Comparison of ENCODE assay signal across 12 cellular contexts in genomic region chr7:14446829-14447228, GRCh38.
A peak's percentile ranks its signal among the peaks of the same experiment; 100 is the strongest.
DNase-seq lines count a peak whose midpoint lies in the region; ATAC-seq and TF ChIP-seq lines count a peak whose summit lies in the region.
"Had no signal": no experiment of that assay in that cellular context is flagged by ENCODE, and none has a peak within 500 bp of the region (broad histone marks: within the 10 kb centered on the region; RNA-seq: fewer than 3 reads in every experiment).

No MANE protein-coding gene starts in this region.

- H3K9ac ChIP-seq in MM.1S (ENCODE audit: low read length), result no peak overlapping the region

- H3K27ac Mint-ChIP-seq in stimulated activated effector memory CD8-positive, alpha-beta T cell treated with anti-CD3 and anti-CD28 coated beads, Interleukin-12 subunit alpha, Interleukin-12 subunit beta, amount 100 ng/mL, for 72 hours, result no peak overlapping the region
- H3K27ac Mint-ChIP-seq: dendritic cell treated with granulocyte-macrophage colony-stimulating factor and Interleukin-4, amounts not matched to agents 40 ng/mL and 50 ng/mL, for 4 days; HFFc6 had no signal

- DNase-seq in MM.1S (peak; percentile 90), gastrocnemius medialis (no peak), NCI-H774 (lab: John Stamatoyannopoulos, UW) (no peak)
- no peak for DNase-seq in stimulated activated effector memory CD8-positive, alpha-beta T cell treated with anti-CD3 and anti-CD28 coated beads, Interleukin-12 subunit alpha, Interleukin-12 subunit beta, amount 100 ng/mL, for 72 hours (ENCODE audit: low spot score in 2 of 2)
- no peak for DNase-seq in activated CD4-positive, alpha-beta T cell treated with anti-CD3 and anti-CD28 coated beads for 1 hour
- DNase-seq: HFFc6, MV-4-11, nucleus accumbens had no signal

- H3K9me2 ChIP-seq in MM.1S (replicated peaks; ENCODE audit: insufficient read depth, low read length), result no peaks in the 10 kb centered on the region

- H3K4me1 ChIP-seq in MM.1S (ENCODE audit: low read length) (peaks cover 11% of the 10 kb centered on the region), gastrocnemius medialis (no peaks in the 10 kb centered on the region)

- H3K9me3 ChIP-seq in MM.1S (replicated peaks; ENCODE audit: insufficient read depth, low read length) (no peaks in the 10 kb centered on the region), gastrocnemius medialis (no peaks in the 10 kb centered on the region)
- H3K9me3 ChIP-seq: thoracic aorta had no signal

- TF ChIP-seq CTCF in MM.1S (IDR thresholded peaks at IDR 0.05; ENCODE audit: low read length), result peak; percentile 37
- no peak for TF ChIP-seq CTCF in gastrocnemius medialis (IDR thresholded peaks at IDR 0.05 in 4 of 5, conservative IDR thresholded peaks at IDR 0.05 in 1 of 5)

- H3K4me1 Mint-ChIP-seq in stimulated activated effector memory CD8-positive, alpha-beta T cell treated with anti-CD3 and anti-CD28 coated beads, Interleukin-12 subunit alpha, Interleukin-12 subunit beta, amount 100 ng/mL, for 72 hours, result peaks cover 6% of the 10 kb centered on the region

- H3K27me3 ChIP-seq in MM.1S (replicated peaks; ENCODE audit: insufficient read depth, low read length) (no peaks in the 10 kb centered on the region), gastrocnemius medialis (no peaks in the 10 kb centered on the region)

- H3K36me3 ChIP-seq in MM.1S (replicated peaks; ENCODE audit: insufficient read depth, low read length) (no peaks in the 10 kb centered on the region), gastrocnemius medialis (no peaks in the 10 kb centered on the region)
- H3K36me3 ChIP-seq: thoracic aorta had no signal

- ATAC-seq in GM19351 (IDR thresholded peaks at IDR 0.05; ENCODE audit: unreplicated experiment), result peak; percentile 74
- peak; percentile 70 for ATAC-seq in HG02642 (IDR thresholded peaks at IDR 0.05; ENCODE audit: poor library complexity, unreplicated experiment)
- peak; percentile 81 for ATAC-seq in stimulated activated effector memory CD8-positive, alpha-beta T cell treated with anti-CD3 and anti-CD28 coated beads, Interleukin-12 subunit alpha, Interleukin-12 subunit beta, amount 100 ng/mL, for 72 hours
- ATAC-seq in gastrocnemius medialis, result no peak

- peaks cover 5% of the 10 kb centered on the region for H3F3A ChIP-seq in MM.1S (ENCODE audit: insufficient read depth, low read length)

- intact Hi-C loops in gastrocnemius medialis (cut with DNase I; ENCODE audit: low total_unique reads), result no loop called here

- in situ Hi-C loops in gastrocnemius medialis (cut with MboI; ENCODE audit: low sequenced_read_pairs in 4 of 4), result no loop called here

- H3K36me3 Mint-ChIP-seq in stimulated activated effector memory CD8-positive, alpha-beta T cell treated with anti-CD3 and anti-CD28 coated beads, Interleukin-12 subunit alpha, Interleukin-12 subunit beta, amount 100 ng/mL, for 72 hours, result no peaks in the 10 kb centered on the region

- TF ChIP-seq POLR2A in gastrocnemius medialis (IDR thresholded peaks at IDR 0.05), result no peak

- H3K27ac ChIP-seq in MM.1S (ENCODE audit: low read length), result peak overlapping the region; percentile 13; the same call in 1 of the 2 replicates
- no peak overlapping the region for H3K27ac ChIP-seq in gastrocnemius medialis
- H3K27ac ChIP-seq: thoracic aorta had no signal

- no peak overlapping the region for H3K4me3 Mint-ChIP-seq in stimulated activated effector memory CD8-positive, alpha-beta T cell treated with anti-CD3 and anti-CD28 coated beads, Interleukin-12 subunit alpha, Interleukin-12 subunit beta, amount 100 ng/mL, for 72 hours
- H3K4me3 Mint-ChIP-seq: dendritic cell treated with granulocyte-macrophage colony-stimulating factor and Interleukin-4, amounts not matched to agents 40 ng/mL and 50 ng/mL, for 4 days; HFFc6 had no signal

- H4K20me1 ChIP-seq in MM.1S (ENCODE audit: insufficient read depth, low read length), result no peaks in the 10 kb centered on the region

- H3K4me2 ChIP-seq in MM.1S (ENCODE audit: low read depth, low read length), result peak overlapping the region; percentile 36; the same call in 1 of the 2 replicates

- H2AFZ ChIP-seq in MM.1S (ENCODE audit: low read length), result no peak overlapping the region

- no peaks in the 10 kb centered on the region for H3K9me3 Mint-ChIP-seq in stimulated activated effector memory CD8-positive, alpha-beta T cell treated with anti-CD3 and anti-CD28 coated beads, Interleukin-12 subunit alpha, Interleukin-12 subunit beta, amount 100 ng/mL, for 72 hours
- H3K9me3 Mint-ChIP-seq: dendritic cell treated with granulocyte-macrophage colony-stimulating factor and Interleukin-4, amounts not matched to agents 40 ng/mL and 50 ng/mL, for 4 days; HFFc6 had no signal

- no peaks in the 10 kb centered on the region for H3K79me2 ChIP-seq in MM.1S (ENCODE audit: low read length)

- no peak overlapping the region for H3K4me3 ChIP-seq in MM.1S (ENCODE audit: low read length)
- H3K4me3 ChIP-seq in gastrocnemius medialis, result no peak overlapping the region
- H3K4me3 ChIP-seq: thoracic aorta had no signal

Comparison
In these comparisons a context has a peak if more than half of its experiments do, and no peak if none do; other contexts are left out.
1. ATAC-seq: peak in GM19351 (single experiment), HG02642 (single experiment) and stimulated activated effector memory CD8-positive, alpha-beta T cell treated with anti-CD3 and anti-CD28 coated beads, Interleukin-12 subunit alpha, Interleukin-12 subunit beta, amount 100 ng/mL, for 72 hours (single experiment); none in gastrocnemius medialis (0 of 2).